Comparison of ENCODE assay signal across 13 cellular contexts in genomic region chr3:185781759-185782158, GRCh38. TPM values are rescaled to one million over a fixed set of nuclear protein-coding genes. Genes with fewer than 3 reads are reported as not detected.
A peak's percentile ranks its signal among the peaks of the same experiment; 100 is the strongest.
DNase-seq lines count a peak whose midpoint lies in the region; ATAC-seq and TF ChIP-seq lines count a peak whose summit lies in the region.
"Had no signal": no experiment of that assay in that cellular context is flagged by ENCODE, and none has a peak within 500 bp of the region (broad histone marks: within the 10 kb centered on the region; RNA-seq: fewer than 3 reads in every experiment).

No MANE protein-coding gene starts in this region.

- H3K4me3 ChIP-seq in cardiac muscle cell (no peak overlapping the region), right atrium auricular region (no peak overlapping the region), fibroblast of lung (replicated peaks in 1 of 4; ENCODE audit: control extremely low read depth in 1 of 4, insufficient read depth in 1 of 4, low read depth in 3 of 4, low read length in 4 of 4) (no peak overlapping the region), smooth muscle cell (no peak overlapping the region), sigmoid colon (no peak overlapping the region)
- H3K4me3 ChIP-seq: colonic mucosa, pancreas, suprapubic skin had no signal

- no peaks in the 10 kb centered on the region for H3K9me3 ChIP-seq in cardiac muscle cell (ENCODE audit: low read depth)
- no peaks in the 10 kb centered on the region for H3K9me3 ChIP-seq in right atrium auricular region
- no peaks in the 10 kb centered on the region for H3K9me3 ChIP-seq in fibroblast of lung (ENCODE audit: control insufficient read depth, insufficient read depth, low read depth, low read length)
- no peaks in the 10 kb centered on the region for H3K9me3 ChIP-seq in smooth muscle cell (replicated peaks; ENCODE audit: low read depth)
- H3K9me3 ChIP-seq in sigmoid colon = no peaks in the 10 kb centered on the region
- H3K9me3 ChIP-seq: colonic mucosa, pancreas, suprapubic skin had no signal

- H3K4me1 ChIP-seq in cardiac muscle cell (ENCODE audit: low read depth) (peaks cover 32% of the 10 kb centered on the region), right atrium auricular region (peaks cover 0 to 7% of the 10 kb centered on the region in 2 donors), fibroblast of lung (ENCODE audit: control insufficient read depth, extremely low read depth, insufficient read depth, low read length) (peaks cover 9% of the 10 kb centered on the region), smooth muscle cell (ENCODE audit: low read depth) (peaks cover 43% of the 10 kb centered on the region), sigmoid colon (no peaks in the 10 kb centered on the region)
- H3K4me1 ChIP-seq: colonic mucosa, pancreas, suprapubic skin had no signal

- no peaks in the 10 kb centered on the region for H3K27me3 ChIP-seq in cardiac muscle cell
- H3K27me3 ChIP-seq in right atrium auricular region = no peaks in the 10 kb centered on the region
- no peaks in the 10 kb centered on the region for H3K27me3 ChIP-seq in fibroblast of lung (ENCODE audit: control insufficient read depth, insufficient read depth, low read length)
- no peaks in the 10 kb centered on the region for H3K27me3 ChIP-seq in smooth muscle cell (ENCODE audit: low read depth)
- no peaks in the 10 kb centered on the region for H3K27me3 ChIP-seq in sigmoid colon
- H3K27me3 ChIP-seq: colonic mucosa, pancreas, suprapubic skin had no signal

- peak; percentile 82 for ATAC-seq in SK-N-SH treated with all-trans-retinoic acid at 6 μM for 48 hours
- ATAC-seq in GM19463 (IDR thresholded peaks at IDR 0.05; ENCODE audit: unreplicated experiment) = no peak
- ATAC-seq: pancreas had no signal

- H3K36me3 ChIP-seq in cardiac muscle cell (no peaks in the 10 kb centered on the region), right atrium auricular region (no peaks in the 10 kb centered on the region), fibroblast of lung (ENCODE audit: control insufficient read depth, insufficient read depth, low read length) (peaks cover 2% of the 10 kb centered on the region), smooth muscle cell (ENCODE audit: low read depth) (no peaks in the 10 kb centered on the region), sigmoid colon (no peaks in the 10 kb centered on the region)
- H3K36me3 ChIP-seq: colonic mucosa, pancreas, suprapubic skin had no signal

- TF ChIP-seq CTCF in cardiac muscle cell (IDR thresholded peaks at IDR 0.05; ENCODE audit: low read depth, low read length) (no peak), right atrium auricular region (IDR thresholded peaks at IDR 0.05) (no peak), fibroblast of lung (conservative IDR thresholded peaks at IDR 0.05 in 1 of 2, IDR thresholded peaks at IDR 0.05 in 1 of 2; ENCODE audit: low read depth in 1 of 2, low read length in 2 of 2) (no peak), smooth muscle cell (IDR thresholded peaks at IDR 0.05; ENCODE audit: borderline replicate concordance, insufficient read depth, poor library complexity, severe bottlenecking) (no peak), sigmoid colon (IDR thresholded peaks at IDR 0.05) (no peak)

- TF ChIP-seq EP300 in sigmoid colon (IDR thresholded peaks at IDR 0.05) = no peak

- DNase-seq in cardiac muscle cell (ENCODE audit: low read depth in 1 of 2, low spot score in 1 of 2) (peak in 1 of 2 donors; percentile 47), right atrium auricular region (ENCODE audit: low spot score) (no peak), fibroblast of lung (ENCODE audit: low read depth in 2 of 2) (peak; percentile 86 to 89), smooth muscle cell (lab: John Stamatoyannopoulos, UW; ENCODE audit: unreplicated experiment) (no peak), sigmoid colon (no peak), activated gamma-delta T cell (lab: John Stamatoyannopoulos, UW) (no peak)
- DNase-seq: activated naive CD8-positive, alpha-beta T cell treated with anti-CD3 and anti-CD28 coated beads, Interleukin-2, amount 10 ng/mL, durations not matched to agents 7 days and 5 days; activated T-cell treated with anti-CD3 and anti-CD28 coated beads for 4 hours; colonic mucosa; pancreas had no signal

- H3K4me2 ChIP-seq in fibroblast of lung (ENCODE audit: extremely low read depth, insufficient read depth, low read length) = peak overlapping the region; percentile 67
- peak overlapping the region; percentile 60 for H3K4me2 ChIP-seq in smooth muscle cell

- H3K27ac ChIP-seq in cardiac muscle cell (peak overlapping the region; percentile 43), right atrium auricular region (no peak overlapping the region), fibroblast of lung (ENCODE audit: insufficient read depth, low read length) (no peak overlapping the region), smooth muscle cell (ENCODE audit: low read depth) (peak overlapping the region; percentile 6), sigmoid colon (no peak overlapping the region)
- H3K27ac ChIP-seq: colonic mucosa, pancreas, suprapubic skin had no signal

- H3F3A ChIP-seq in smooth muscle cell (ENCODE audit: low read depth) = peaks cover 11% of the 10 kb centered on the region

- intact Hi-C loops in sigmoid colon (cut with DNase I) = no loop called here

- WGBS in smooth muscle cell (ENCODE audit: low lambda C conversion rate) = 44% methylated on average over 3 of the region's 3 CpGs
- WGBS in sigmoid colon, 2 donors = 78 to 89% methylated on average over 3 of the region's 3 CpGs

- no peak for TF ChIP-seq POLR2A in sigmoid colon (IDR thresholded peaks at IDR 0.05)

- H4K20me1 ChIP-seq in fibroblast of lung (ENCODE audit: control insufficient read depth, extremely low read depth, insufficient read depth, low read length) (peaks cover 4% of the 10 kb centered on the region), smooth muscle cell (ENCODE audit: low read depth) (peaks cover 100% of the 10 kb centered on the region)

- H3K79me2 ChIP-seq in fibroblast of lung (ENCODE audit: control insufficient read depth, insufficient read depth, low read length) = peaks cover 85% of the 10 kb centered on the region
- H3K79me2 ChIP-seq in smooth muscle cell (ENCODE audit: low read depth) = peaks cover 100% of the 10 kb centered on the region

- H2AFZ ChIP-seq in fibroblast of lung (ENCODE audit: low read length) (no peak overlapping the region), smooth muscle cell (ENCODE audit: low read depth) (no peak overlapping the region)

- H3K9ac ChIP-seq in fibroblast of lung (ENCODE audit: insufficient read depth, low read length) (no peak overlapping the region), smooth muscle cell (ENCODE audit: low read depth) (no peak overlapping the region)

TF ChIP-seq in SK-N-SH treated with all-trans-retinoic acid at 6 μM for 48 hours, 23 proteins besides CTCF, POLR2A, EP300 and RAD21 (continues in another document):
- no peak for TF ChIP-seq CSRNP3 (CRISPR knock-in tag; IDR thresholded peaks at IDR 0.05)
- TF ChIP-seq ZFP30 (CRISPR knock-in tag; IDR thresholded peaks at IDR 0.05) = no peak
- TF ChIP-seq PATZ1 (CRISPR knock-in tag; IDR thresholded peaks at IDR 0.05; ENCODE audit: borderline replicate concordance) = no peak
- no peak for TF ChIP-seq SNAI2 (CRISPR knock-in tag; IDR thresholded peaks at IDR 0.05)
- TF ChIP-seq ZC3H10 (CRISPR knock-in tag; IDR thresholded peaks at IDR 0.05) = no peak
- no peak for TF ChIP-seq PPARA (CRISPR knock-in tag; IDR thresholded peaks at IDR 0.05; ENCODE audit: borderline replicate concordance)
- TF ChIP-seq CSDC2 (CRISPR knock-in tag; IDR thresholded peaks at IDR 0.05) = no peak
- TF ChIP-seq ZNF8 (CRISPR knock-in tag; IDR thresholded peaks at IDR 0.05) = no peak
- no peak for TF ChIP-seq RARB (CRISPR knock-in tag; IDR thresholded peaks at IDR 0.05)
- TF ChIP-seq ZFP3 (CRISPR knock-in tag; IDR thresholded peaks at IDR 0.05) = no peak
- no peak for TF ChIP-seq TCF4 (CRISPR knock-in tag; IDR thresholded peaks at IDR 0.05; ENCODE audit: borderline replicate concordance)
- TF ChIP-seq GLIS3 (CRISPR knock-in tag; IDR thresholded peaks at IDR 0.05) = no peak

RNA-seq across cellular contexts. Expression of gene IGF2BP2, which starts 43.1 kb away (rescaled TPM):
- total RNA-seq in cardiac muscle cell = 77.1 and 119 TPM in 2 replicates
- 129 and 164 TPM in 2 replicates for polyA plus RNA-seq in cardiac muscle cell
- total RNA-seq in right atrium auricular region = 10 to 100 TPM; 11.0 to 19.2 TPM
- 26.2 and 46.1 TPM in 2 replicates for total RNA-seq in fibroblast of lung
- 5.5 and 7.1 TPM in 2 replicates for polyA plus RNA-seq in fibroblast of lung
- polyA plus RNA-seq in fibroblast of lung (2012) = 72.6 and 75.1 TPM in 2 replicates
- 26.0 and 30.6 TPM in 2 replicates for polyA minus RNA-seq in fibroblast of lung (ENCODE audit: low replicate concordance)
- 59.2 and 73.7 TPM in 2 replicates for total RNA-seq in smooth muscle cell
- 80.6 and 105 TPM in 2 replicates for polyA plus RNA-seq in smooth muscle cell
- total RNA-seq in sigmoid colon = 10 to 100 TPM in 1 of 4 donors, 1 to 10 TPM in 3; 6.3 to 14.7 (median 7.1) TPM
- polyA plus RNA-seq in sigmoid colon = 10 to 100 TPM; 18.6 to 20.7 (median 19.0) TPM

Comparison
In these comparisons a context has a peak if more than half of its experiments do, and no peak if none do; other contexts are left out.
1. H3K27ac ChIP-seq: peak in cardiac muscle cell (single experiment) and smooth muscle cell (single experiment); none in right atrium auricular region (0 of 2), fibroblast of lung (single experiment) and sigmoid colon (0 of 4).
2. DNase-seq: peak in fibroblast of lung (2 of 2); none in right atrium auricular region (single experiment), smooth muscle cell (single experiment), sigmoid colon (single experiment) and activated gamma-delta T cell (single experiment).